In genomic region chr14:68792830-68793733, GRCh38 we compare ENCODE assay signal across 1 cellular context.
TF ChIP-seq lines count a peak whose summit lies in the region.

TSS of gene ZFP36L1 (minus strand) at chr14:68793067. CDS start at chr14:68792938, 129 bp downstream.

TF ChIP-seq in H1, 55 proteins besides CTCF, POLR2A, EP300 and RAD21 (continued from another document):
- TF ChIP-seq ATF3 (IDR thresholded peaks at IDR 0.05; ENCODE audit: insufficient read depth, low read depth, low read length) (no peak), BCL11A (IDR thresholded peaks at IDR 0.05; ENCODE audit: low read depth in 2 of 2, low read length in 2 of 2) (no peak), RBBP5 (IDR thresholded peaks at IDR 0.05; ENCODE audit: borderline replicate concordance, low read depth, low read length) (no peak), HDAC2 (IDR thresholded peaks at IDR 0.05; ENCODE audit: borderline replicate concordance in 1 of 2, low read depth in 2 of 2, low read length in 2 of 2) (0 out of 4 replicates have a peak, but pooled peaks of 1 of the 2 experiments have one; percentile 34), CBX8 (IDR thresholded peaks at IDR 0.05; ENCODE audit: borderline replicate concordance, low read depth, low read length) (no peak), EZH2 (IDR thresholded peaks at IDR 0.05; ENCODE audit: low read depth, low read length, severe bottlenecking) (no peak), GABPA (IDR thresholded peaks at IDR 0.05; ENCODE audit: borderline replicate concordance, insufficient read depth, low read length) (no peak), CBX5 (IDR thresholded peaks at IDR 0.05; ENCODE audit: low read depth, low read length) (no peak), MAFK (IDR thresholded peaks at IDR 0.05; ENCODE audit: low read depth, low read length) (no peak), PHF8 (conservative IDR thresholded peaks at IDR 0.05; ENCODE audit: low read depth, low read length) (peak; percentile 79), SP2 (IDR thresholded peaks at IDR 0.05; ENCODE audit: low read length) (no peak), ASH2L (IDR thresholded peaks at IDR 0.05; ENCODE audit: low read length) (no peak), SIRT6 (IDR thresholded peaks at IDR 0.05; ENCODE audit: low read length) (no peak), RNF2 (IDR thresholded peaks at IDR 0.05; ENCODE audit: borderline replicate concordance, low read depth, low read length, missing control alignments, poor library complexity, severe bottlenecking) (no peak), BACH1 (IDR thresholded peaks at IDR 0.05; ENCODE audit: low read length) (no peak), GTF2F1 (IDR thresholded peaks at IDR 0.05; ENCODE audit: borderline replicate concordance, low read depth, low read length) (peak; percentile 89), USF2 (IDR thresholded peaks at IDR 0.05; ENCODE audit: low read length) (no peak), BRCA1 (IDR thresholded peaks at IDR 0.05; ENCODE audit: low read depth, low read length) (0 out of 2 replicates have a peak, but pooled peaks have one; percentile 39), CHD2 (IDR thresholded peaks at IDR 0.05; ENCODE audit: low read length) (0 out of 2 replicates have a peak, but pooled peaks have one; percentile 18), KDM4A (IDR thresholded peaks at IDR 0.05; ENCODE audit: low read depth, low read length, severe bottlenecking) (peak; percentile 1), TAF7 (optimal IDR thresholded peaks at IDR 0.05; ENCODE audit: borderline replicate concordance, low read depth, low read length) (peak; percentile 96), POLR2AphosphoS5 (IDR thresholded peaks at IDR 0.05; ENCODE audit: low read depth, low read length) (peak; percentile 98), RFX5 (IDR thresholded peaks at IDR 0.05; ENCODE audit: borderline replicate concordance, low read depth, low read length) (no peak), SRF (IDR thresholded peaks at IDR 0.05; ENCODE audit: low read depth, low read length) (no peak), RXRA (IDR thresholded peaks at IDR 0.05; ENCODE audit: insufficient read depth, low read depth, low read length) (no peak), EGR1 (IDR thresholded peaks at IDR 0.05; ENCODE audit: borderline replicate concordance, low read depth, low read length) (peak; percentile 51; the same call in 1 of the 2 replicates), SIN3A (conservative IDR thresholded peaks at IDR 0.05 in 1 of 2, IDR thresholded peaks at IDR 0.05 in 1 of 2; ENCODE audit: low read depth in 1 of 2, low read length in 2 of 2) (peak; percentile 74 to 75; a peak in 2 of 4 replicates), SP4 (IDR thresholded peaks at IDR 0.05; ENCODE audit: low read length) (no peak), TBP (IDR thresholded peaks at IDR 0.05; ENCODE audit: low read depth, low read length) (peak; percentile 95), TEAD4 (IDR thresholded peaks at IDR 0.05; ENCODE audit: low read depth, low read length) (no peak), TCF12 (IDR thresholded peaks at IDR 0.05; ENCODE audit: low read depth, low read length) (no peak), SP1 (IDR thresholded peaks at IDR 0.05; ENCODE audit: low read depth, low read length) (no peak; the same call in 1 of the 2 replicates), CREB1 (IDR thresholded peaks at IDR 0.05) (peak; percentile 91), TAF1 (IDR thresholded peaks at IDR 0.05; ENCODE audit: low read depth, low read length) (peak; percentile 88), JUND (IDR thresholded peaks at IDR 0.05; ENCODE audit: low read length) (peak; percentile 87), ZNF274 (IDR thresholded peaks at IDR 0.05; ENCODE audit: borderline replicate concordance, extremely low read depth, low read length) (no peak), CEBPB (IDR thresholded peaks at IDR 0.05; ENCODE audit: low read depth, low read length) (no peak), HDAC6 (IDR thresholded peaks at IDR 0.05; ENCODE audit: low read depth, low read length) (no peak), SIX5 (IDR thresholded peaks at IDR 0.05; ENCODE audit: low read depth, low read length) (no peak), SAP30 (IDR thresholded peaks at IDR 0.05; ENCODE audit: insufficient read depth, insufficient replicate concordance, low read length) (no peak), POU5F1 (IDR thresholded peaks at IDR 0.05; ENCODE audit: low read depth, low read length) (no peak)
- TF ChIP-seq, protein P1, sequence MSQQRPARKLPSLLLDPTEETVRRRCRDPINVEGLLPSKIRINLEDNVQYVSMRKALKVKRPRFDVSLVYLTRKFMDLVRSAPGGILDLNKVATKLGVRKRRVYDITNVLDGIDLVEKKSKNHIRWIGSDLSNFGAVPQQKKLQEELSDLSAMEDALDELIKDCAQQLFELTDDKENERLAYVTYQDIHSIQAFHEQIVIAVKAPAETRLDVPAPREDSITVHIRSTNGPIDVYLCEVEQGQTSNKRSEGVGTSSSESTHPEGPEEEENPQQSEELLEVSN (IDR thresholded peaks at IDR 0.05), result peak; percentile 13; the same call in 1 of the 2 replicates
- TF ChIP-seq, protein P2, sequence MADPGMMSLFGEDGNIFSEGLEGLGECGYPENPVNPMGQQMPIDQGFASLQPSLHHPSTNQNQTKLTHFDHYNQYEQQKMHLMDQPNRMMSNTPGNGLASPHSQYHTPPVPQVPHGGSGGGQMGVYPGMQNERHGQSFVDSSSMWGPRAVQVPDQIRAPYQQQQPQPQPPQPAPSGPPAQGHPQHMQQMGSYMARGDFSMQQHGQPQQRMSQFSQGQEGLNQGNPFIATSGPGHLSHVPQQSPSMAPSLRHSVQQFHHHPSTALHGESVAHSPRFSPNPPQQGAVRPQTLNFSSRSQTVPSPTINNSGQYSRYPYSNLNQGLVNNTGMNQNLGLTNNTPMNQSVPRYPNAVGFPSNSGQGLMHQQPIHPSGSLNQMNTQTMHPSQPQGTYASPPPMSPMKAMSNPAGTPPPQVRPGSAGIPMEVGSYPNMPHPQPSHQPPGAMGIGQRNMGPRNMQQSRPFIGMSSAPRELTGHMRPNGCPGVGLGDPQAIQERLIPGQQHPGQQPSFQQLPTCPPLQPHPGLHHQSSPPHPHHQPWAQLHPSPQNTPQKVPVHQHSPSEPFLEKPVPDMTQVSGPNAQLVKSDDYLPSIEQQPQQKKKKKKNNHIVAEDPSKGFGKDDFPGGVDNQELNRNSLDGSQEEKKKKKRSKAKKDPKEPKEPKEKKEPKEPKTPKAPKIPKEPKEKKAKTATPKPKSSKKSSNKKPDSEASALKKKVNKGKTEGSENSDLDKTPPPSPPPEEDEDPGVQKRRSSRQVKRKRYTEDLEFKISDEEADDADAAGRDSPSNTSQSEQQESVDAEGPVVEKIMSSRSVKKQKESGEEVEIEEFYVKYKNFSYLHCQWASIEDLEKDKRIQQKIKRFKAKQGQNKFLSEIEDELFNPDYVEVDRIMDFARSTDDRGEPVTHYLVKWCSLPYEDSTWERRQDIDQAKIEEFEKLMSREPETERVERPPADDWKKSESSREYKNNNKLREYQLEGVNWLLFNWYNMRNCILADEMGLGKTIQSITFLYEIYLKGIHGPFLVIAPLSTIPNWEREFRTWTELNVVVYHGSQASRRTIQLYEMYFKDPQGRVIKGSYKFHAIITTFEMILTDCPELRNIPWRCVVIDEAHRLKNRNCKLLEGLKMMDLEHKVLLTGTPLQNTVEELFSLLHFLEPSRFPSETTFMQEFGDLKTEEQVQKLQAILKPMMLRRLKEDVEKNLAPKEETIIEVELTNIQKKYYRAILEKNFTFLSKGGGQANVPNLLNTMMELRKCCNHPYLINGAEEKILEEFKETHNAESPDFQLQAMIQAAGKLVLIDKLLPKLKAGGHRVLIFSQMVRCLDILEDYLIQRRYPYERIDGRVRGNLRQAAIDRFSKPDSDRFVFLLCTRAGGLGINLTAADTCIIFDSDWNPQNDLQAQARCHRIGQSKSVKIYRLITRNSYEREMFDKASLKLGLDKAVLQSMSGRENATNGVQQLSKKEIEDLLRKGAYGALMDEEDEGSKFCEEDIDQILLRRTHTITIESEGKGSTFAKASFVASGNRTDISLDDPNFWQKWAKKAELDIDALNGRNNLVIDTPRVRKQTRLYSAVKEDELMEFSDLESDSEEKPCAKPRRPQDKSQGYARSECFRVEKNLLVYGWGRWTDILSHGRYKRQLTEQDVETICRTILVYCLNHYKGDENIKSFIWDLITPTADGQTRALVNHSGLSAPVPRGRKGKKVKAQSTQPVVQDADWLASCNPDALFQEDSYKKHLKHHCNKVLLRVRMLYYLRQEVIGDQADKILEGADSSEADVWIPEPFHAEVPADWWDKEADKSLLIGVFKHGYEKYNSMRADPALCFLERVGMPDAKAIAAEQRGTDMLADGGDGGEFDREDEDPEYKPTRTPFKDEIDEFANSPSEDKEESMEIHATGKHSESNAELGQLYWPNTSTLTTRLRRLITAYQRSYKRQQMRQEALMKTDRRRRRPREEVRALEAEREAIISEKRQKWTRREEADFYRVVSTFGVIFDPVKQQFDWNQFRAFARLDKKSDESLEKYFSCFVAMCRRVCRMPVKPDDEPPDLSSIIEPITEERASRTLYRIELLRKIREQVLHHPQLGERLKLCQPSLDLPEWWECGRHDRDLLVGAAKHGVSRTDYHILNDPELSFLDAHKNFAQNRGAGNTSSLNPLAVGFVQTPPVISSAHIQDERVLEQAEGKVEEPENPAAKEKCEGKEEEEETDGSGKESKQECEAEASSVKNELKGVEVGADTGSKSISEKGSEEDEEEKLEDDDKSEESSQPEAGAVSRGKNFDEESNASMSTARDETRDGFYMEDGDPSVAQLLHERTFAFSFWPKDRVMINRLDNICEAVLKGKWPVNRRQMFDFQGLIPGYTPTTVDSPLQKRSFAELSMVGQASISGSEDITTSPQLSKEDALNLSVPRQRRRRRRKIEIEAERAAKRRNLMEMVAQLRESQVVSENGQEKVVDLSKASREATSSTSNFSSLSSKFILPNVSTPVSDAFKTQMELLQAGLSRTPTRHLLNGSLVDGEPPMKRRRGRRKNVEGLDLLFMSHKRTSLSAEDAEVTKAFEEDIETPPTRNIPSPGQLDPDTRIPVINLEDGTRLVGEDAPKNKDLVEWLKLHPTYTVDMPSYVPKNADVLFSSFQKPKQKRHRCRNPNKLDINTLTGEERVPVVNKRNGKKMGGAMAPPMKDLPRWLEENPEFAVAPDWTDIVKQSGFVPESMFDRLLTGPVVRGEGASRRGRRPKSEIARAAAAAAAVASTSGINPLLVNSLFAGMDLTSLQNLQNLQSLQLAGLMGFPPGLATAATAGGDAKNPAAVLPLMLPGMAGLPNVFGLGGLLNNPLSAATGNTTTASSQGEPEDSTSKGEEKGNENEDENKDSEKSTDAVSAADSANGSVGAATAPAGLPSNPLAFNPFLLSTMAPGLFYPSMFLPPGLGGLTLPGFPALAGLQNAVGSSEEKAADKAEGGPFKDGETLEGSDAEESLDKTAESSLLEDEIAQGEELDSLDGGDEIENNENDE (IDR thresholded peaks at IDR 0.05; ENCODE audit: insufficient replicate concordance, low read length), result no peak
- TF ChIP-seq, protein P3, sequence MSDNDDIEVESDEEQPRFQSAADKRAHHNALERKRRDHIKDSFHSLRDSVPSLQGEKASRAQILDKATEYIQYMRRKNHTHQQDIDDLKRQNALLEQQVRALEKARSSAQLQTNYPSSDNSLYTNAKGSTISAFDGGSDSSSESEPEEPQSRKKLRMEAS (IDR thresholded peaks at IDR 0.05), result peak; percentile 80
TF ChIP-seq in H1: peak in this region for 21.
